ENCODE assay signal across 8 cellular contexts in genomic region chrX:1592863-1593201, GRCh38. TPM values are rescaled to one million over a fixed set of nuclear protein-coding genes. Genes with fewer than 3 reads are reported as not detected.
A peak's percentile ranks its signal among the peaks of the same experiment; 100 is the strongest.
DNase-seq lines count a peak whose midpoint lies in the region; ATAC-seq, FAIRE-seq and TF ChIP-seq lines count a peak whose summit lies in the region.

No MANE protein-coding gene starts in this region.

- peak; percentile 27 for DNase-seq in activated CD4-positive, CD25-positive, alpha-beta regulatory T cell treated with anti-CD3 and anti-CD28 coated beads, Interleukin-2, amount 50 U/mL, for 72 hours
- no peak for DNase-seq in keratinocyte (ENCODE audit: low read depth, low spot score)
- no peak for DNase-seq in thoracic aorta (ENCODE audit: low spot score)
- no peak for DNase-seq in stimulated activated naive CD4-positive, alpha-beta T cell treated with Interleukin-2 at 50 U/mL for 16 hours (lab: John Stamatoyannopoulos, UW)
- no peak for DNase-seq in COLO829 (ENCODE audit: low spot score)

- no peaks in the 10 kb centered on the region for H3K9me1 ChIP-seq in keratinocyte (ENCODE audit: control insufficient read depth, extremely low read depth, insufficient read depth, low read length)

- peak overlapping the region; percentile 70 for H3K27ac ChIP-seq in keratinocyte (ENCODE audit: control insufficient read depth, insufficient read depth, low read length)
- H3K27ac ChIP-seq in thoracic aorta = peak overlapping the region in 1 of 2 donors; percentile 47

- peak overlapping the region; percentile 91 for H3K9ac ChIP-seq in keratinocyte (ENCODE audit: control insufficient read depth, extremely low read depth, insufficient read depth, low read length)

- peak overlapping the region; percentile 68 to 91 (median 83) for H3K4me3 ChIP-seq in keratinocyte (ENCODE audit: control insufficient read depth in 2 of 3, extremely low read depth in 1 of 3, insufficient read depth in 2 of 3, low read depth in 1 of 3, low read length in 3 of 3)
- peak overlapping the region; percentile 93 for H3K4me3 ChIP-seq in thoracic aorta

- no peak for FAIRE-seq in keratinocyte (lab: Jason Lieb, UNC)

- H3K4me3 Mint-ChIP-seq in activated naive CD8-positive, alpha-beta T cell = peak overlapping the region; percentile 91

- H4K20me1 ChIP-seq in keratinocyte (ENCODE audit: control insufficient read depth, extremely low read depth, insufficient read depth, low read length) = no peaks in the 10 kb centered on the region

- no peaks in the 10 kb centered on the region for H3K9me3 Mint-ChIP-seq in activated naive CD8-positive, alpha-beta T cell (ENCODE audit: low read depth)

- H3K27ac Mint-ChIP-seq in activated naive CD8-positive, alpha-beta T cell = peak overlapping the region; percentile 85

- H3K27me3 ChIP-seq in keratinocyte (ENCODE audit: control insufficient read depth, extremely low read depth, insufficient read depth, low read length) = no peaks in the 10 kb centered on the region
- H3K27me3 ChIP-seq in thoracic aorta (replicated peaks; ENCODE audit: insufficient read depth) = no peaks in the 10 kb centered on the region

- no peaks in the 10 kb centered on the region for H3K36me3 Mint-ChIP-seq in activated naive CD8-positive, alpha-beta T cell

- H3K9me3 ChIP-seq in keratinocyte (ENCODE audit: control insufficient read depth, low read depth, low read length) (no peaks in the 10 kb centered on the region), thoracic aorta (no peaks in the 10 kb centered on the region)

- TF ChIP-seq CTCF in keratinocyte (optimal IDR thresholded peaks at IDR 0.05 in 1 of 3, IDR thresholded peaks at IDR 0.05 in 1 of 3, conservative IDR thresholded peaks at IDR 0.05 in 1 of 3; ENCODE audit: extremely low read depth in 1 of 3, insufficient read depth in 2 of 3, low read length in 3 of 3) (no peak), thoracic aorta (IDR thresholded peaks at IDR 0.05) (no peak)

- no peaks in the 10 kb centered on the region for H3K27me3 Mint-ChIP-seq in activated naive CD8-positive, alpha-beta T cell

- no peak for ATAC-seq in activated CD4-positive, CD25-positive, alpha-beta regulatory T cell treated with anti-CD3 and anti-CD28 coated beads, Interleukin-2, amount 50 U/mL, for 24 hours
- peak; percentile 5 for ATAC-seq in HG03439 (IDR thresholded peaks at IDR 0.05; ENCODE audit: unreplicated experiment)
- ATAC-seq in thoracic aorta (ENCODE audit: insufficient number of reproducible peaks, low FRiP score, low read depth) = no peak

- peak overlapping the region; percentile 19 for H2AFZ ChIP-seq in keratinocyte (ENCODE audit: control insufficient read depth, low read length)

- dilution Hi-C loops in keratinocyte (cut with MboI; ENCODE audit: extremely low pct_ligation_motif_present, low sequenced_read_pairs) = no loop called here

- H3K79me2 ChIP-seq in keratinocyte (ENCODE audit: control insufficient read depth, insufficient read depth, low read length) = peaks cover 57% of the 10 kb centered on the region

- peak overlapping the region; percentile 90 for H3K4me2 ChIP-seq in keratinocyte (ENCODE audit: control insufficient read depth, extremely low read depth, insufficient read depth, low read depth, low read length)

- peaks cover 18 to 31% of the 10 kb centered on the region in 2 experiments for H3K36me3 ChIP-seq in keratinocyte (ENCODE audit: control insufficient read depth in 2 of 2, extremely low read depth in 1 of 2, insufficient read depth in 2 of 2, low read length in 2 of 2)
- peaks cover 39% of the 10 kb centered on the region for H3K36me3 ChIP-seq in thoracic aorta

- H3K4me1 Mint-ChIP-seq in activated naive CD8-positive, alpha-beta T cell (ENCODE audit: low read depth) = peaks cover 28% of the 10 kb centered on the region

- H3K4me1 ChIP-seq in keratinocyte (ENCODE audit: control insufficient read depth, extremely low read depth, insufficient read depth, low read length) (peaks cover 3% of the 10 kb centered on the region), thoracic aorta (ENCODE audit: control insufficient read depth in 1 of 2, low read depth in 2 of 2) (peaks cover 13 to 17% of the 10 kb centered on the region in 2 donors)

RNA-seq across cellular contexts. Expression of gene AKAP17A, which starts 1.4 kb away (rescaled TPM):
- 12.8 to 15.1 TPM (median 13.8 TPM) in 3 replicates for polyA plus RNA-seq in keratinocyte
- 10.1 TPM for polyA plus RNA-seq in keratinocyte (2011; ENCODE audit: low read depth)
- 6.9 and 13.2 TPM in 2 replicates for polyA plus RNA-seq in keratinocyte (2011; cell fraction: cytosol; rRNA removed)
- polyA plus RNA-seq in keratinocyte (2011; cell fraction: nucleus; rRNA removed) = 61.1 and 68.7 TPM in 2 replicates
- polyA plus RNA-seq in keratinocyte (2012; ENCODE audit: low replicate concordance) = 16.5 and 21.8 TPM in 2 replicates
- polyA minus RNA-seq in keratinocyte = 3.5 to 14.5 TPM (median 3.7 TPM) in 3 replicates
- polyA minus RNA-seq in keratinocyte (2011; cell fraction: cytosol; rRNA and poly(A)+ RNA removed) = 8.1 TPM
- polyA minus RNA-seq in keratinocyte (2011; cell fraction: nucleus; rRNA and poly(A)+ RNA removed) = 12.1 and 12.2 TPM in 2 replicates
- total RNA-seq in thoracic aorta = 10 to 100 TPM; 53.3 to 71.5 TPM

RNA-seq across cellular contexts. Expression of gene ASMT, which starts 22.0 kb away (rescaled TPM):
- polyA plus RNA-seq in keratinocyte = 0.08 to 0.23 TPM in 2 of 3 replicates, not detected in the other
- polyA plus RNA-seq in keratinocyte (2011; ENCODE audit: low read depth) = not detected
- polyA plus RNA-seq in keratinocyte (2011; cell fraction: cytosol; rRNA removed) = not detected in 2 replicates
- 0.93 and 1.2 TPM in 2 replicates for polyA plus RNA-seq in keratinocyte (2011; cell fraction: nucleus; rRNA removed)
- polyA plus RNA-seq in keratinocyte (2012; ENCODE audit: low replicate concordance) = 0.24 TPM in 1 of 2 replicates, not detected in the other
- polyA minus RNA-seq in keratinocyte = 0.73 TPM in 1 of 3 replicates, not detected in the others
- not detected for polyA minus RNA-seq in keratinocyte (2011; cell fraction: cytosol; rRNA and poly(A)+ RNA removed)
- polyA minus RNA-seq in keratinocyte (2011; cell fraction: nucleus; rRNA and poly(A)+ RNA removed) = 0.78 TPM in 1 of 2 replicates, not detected in the other
- total RNA-seq in thoracic aorta = not detected

RNA-seq across cellular contexts. Expression of gene P2RY8, which starts 55.8 kb away (rescaled TPM):
- polyA plus RNA-seq in keratinocyte = not detected in 3 replicates
- not detected for polyA plus RNA-seq in keratinocyte (2011; ENCODE audit: low read depth)
- polyA plus RNA-seq in keratinocyte (2011; cell fraction: cytosol; rRNA removed) = not detected in 2 replicates
- polyA plus RNA-seq in keratinocyte (2011; cell fraction: nucleus; rRNA removed) = not detected in 2 replicates
- polyA plus RNA-seq in keratinocyte (2012; ENCODE audit: low replicate concordance) = not detected in 2 replicates
- polyA minus RNA-seq in keratinocyte = not detected in 3 replicates
- not detected for polyA minus RNA-seq in keratinocyte (2011; cell fraction: cytosol; rRNA and poly(A)+ RNA removed)
- not detected in 2 replicates for polyA minus RNA-seq in keratinocyte (2011; cell fraction: nucleus; rRNA and poly(A)+ RNA removed)
- 1 to 10 TPM; 4.0 to 4.2 TPM for total RNA-seq in thoracic aorta
